ENCODE assay signal across 24 cellular contexts in genomic region chr11:60005360-60005759, GRCh38. TPM values are rescaled to one million over a fixed set of nuclear protein-coding genes. Genes with fewer than 3 reads are reported as not detected.
A peak's percentile ranks its signal among the peaks of the same experiment; 100 is the strongest.
DNase-seq lines count a peak whose midpoint lies in the region; FAIRE-seq and TF ChIP-seq lines count a peak whose summit lies in the region.
"Had no signal": no experiment of that assay in that cellular context is flagged by ENCODE, and none has a peak within 500 bp of the region (broad histone marks: within the 10 kb centered on the region; RNA-seq: fewer than 3 reads in every experiment).

No MANE protein-coding gene starts in this region.

- FAIRE-seq in bronchial epithelial cell (lab: Jason Lieb, UNC) (no peak), frontal cortex (lab: Jason Lieb, UNC) (no peak)
- FAIRE-seq: GM12892, GM18507, GM19239 had no signal

- H3K27me3 ChIP-seq in MG63 (no peaks in the 10 kb centered on the region), bronchial epithelial cell (ENCODE audit: control insufficient read depth, insufficient read depth, low read length) (no peaks in the 10 kb centered on the region)

- DNase-seq in ELR (ENCODE audit: low read depth), result peak; percentile 76
- DNase-seq in MG63, result peak; percentile 9
- peak; percentile 91 for DNase-seq in bronchial epithelial cell (ENCODE audit: low read depth)
- DNase-seq in kidney tubule cell (ENCODE audit: low spot score), result peak; percentile 76
- DNase-seq in NCI-H2171 treated with DMSO at 0.1 percent for 48 hours (lab: John Stamatoyannopoulos, UW), result no peak
- DNase-seq in germinal center (ENCODE audit: low spot score), result no peak
- no peak for DNase-seq in frontal cortex (ENCODE audit: low spot score in 2 of 2)
- DNase-seq in GF-D8 (lab: John Stamatoyannopoulos, UW), result no peak
- DNase-seq: CD4-positive, CD25-positive, alpha-beta regulatory T cell; H7; IMR-90; NCI-H1694; NCI-H2081; NCI-H2171; NCI-H446; NCI-H526 treated with DMSO at 0.1 percent for 48 hours; OCI-M1; SHP77 treated with DMSO at 0.1 percent for 48 hours; SW 1271 had no signal

- no peaks in the 10 kb centered on the region for H3K9me3 ChIP-seq in MG63

- TF ChIP-seq CTCF in bronchial epithelial cell (IDR thresholded peaks at IDR 0.05; ENCODE audit: insufficient read depth, low read length, severe bottlenecking), result no peak

- H3K4me3 ChIP-seq in MG63 (no peak overlapping the region), bronchial epithelial cell (ENCODE audit: low read depth, low read length) (no peak overlapping the region)
- H3K4me3 ChIP-seq: SK-N-MC had no signal

- H3K36me3 ChIP-seq in MG63 (no peaks in the 10 kb centered on the region), bronchial epithelial cell (ENCODE audit: control insufficient read depth, insufficient read depth, low read length) (no peaks in the 10 kb centered on the region)

RNA-seq across cellular contexts. Expression of gene OOSP4B, which starts 11.6 kb away (rescaled TPM):
- not detected in 2 replicates for total RNA-seq in MG63 (2014; rRNA removed; shearing (Covaris generic); ENCODE audit: low replicate concordance)
- total RNA-seq in bronchial epithelial cell (not detected in 2 replicates), frontal cortex (not detected)
- total RNA-seq: CD4-positive, CD25-positive, alpha-beta regulatory T cell; H7; IMR-90; RPMI7951 had no signal

RNA-seq across cellular contexts. Expression of gene OOSP2, which starts 34.8 kb away (rescaled TPM):
- total RNA-seq in MG63 (2014; rRNA removed; shearing (Covaris generic); ENCODE audit: low replicate concordance), result not detected in 2 replicates
- total RNA-seq in bronchial epithelial cell, result not detected in 2 replicates
- not detected for total RNA-seq in frontal cortex
- total RNA-seq: CD4-positive, CD25-positive, alpha-beta regulatory T cell; H7; IMR-90; RPMI7951 had no signal

RNA-seq across cellular contexts. Expression of gene OOSP4A, which starts 41.5 kb away (rescaled TPM):
- total RNA-seq in MG63 (2014; rRNA removed; shearing (Covaris generic); ENCODE audit: low replicate concordance), result not detected in 2 replicates
- total RNA-seq in bronchial epithelial cell (not detected in 2 replicates), frontal cortex (not detected)
- total RNA-seq: CD4-positive, CD25-positive, alpha-beta regulatory T cell; H7; IMR-90; RPMI7951 had no signal

RNA-seq across cellular contexts. Expression of gene MS4A3, which starts 51.1 kb away (rescaled TPM):
- total RNA-seq in MG63 (2014; rRNA removed; shearing (Covaris generic); ENCODE audit: low replicate concordance), result not detected in 2 replicates
- total RNA-seq in bronchial epithelial cell (not detected in 2 replicates), frontal cortex (0.41 TPM)
- total RNA-seq: H7, IMR-90, RPMI7951 had no signal

Comparison
In these comparisons a context has a peak if more than half of its experiments do, and no peak if none do; other contexts are left out.
1. DNase-seq: peak in ELR (single experiment), MG63 (single experiment), bronchial epithelial cell (single experiment) and kidney tubule cell (single experiment); none in NCI-H2171 treated with DMSO at 0.1 percent for 48 hours (single experiment), germinal center (single experiment), frontal cortex (0 of 2) and GF-D8 (single experiment).